Comparison of ENCODE assay signal across 16 cellular contexts in genomic region chr1:82762829-82763532, GRCh38.
A peak's percentile ranks its signal among the peaks of the same experiment; 100 is the strongest.
DNase-seq lines count a peak whose midpoint lies in the region; ATAC-seq, FAIRE-seq and TF ChIP-seq lines count a peak whose summit lies in the region.
"Had no signal": no experiment of that assay in that cellular context is flagged by ENCODE, and none has a peak within 500 bp of the region (broad histone marks: within the 10 kb centered on the region; RNA-seq: fewer than 3 reads in every experiment).

No MANE protein-coding gene starts in this region.

- H3K27ac Mint-ChIP-seq in HFFc6: no peak overlapping the region
- H3K27ac Mint-ChIP-seq: activated CD4-positive, alpha-beta memory T cell treated with anti-CD3 and anti-CD28 coated beads, Interleukin-2, amount 10 ng/mL, durations not matched to agents 7 days and 5 days; CD14-positive monocyte; GM23338; memory B cell; stimulated activated memory B cell treated with anti-CD40 and anti-IgM and Interleukin-4, amounts not matched to agents 10 μg/mL and 1 μg/mL and 100 μg/mL, for 72 hours had no signal

- H3K9me3 Mint-ChIP-seq in HFFc6: peaks cover 29% of the 10 kb centered on the region
- H3K9me3 Mint-ChIP-seq: activated CD4-positive, alpha-beta memory T cell treated with anti-CD3 and anti-CD28 coated beads, Interleukin-2, amount 10 ng/mL, durations not matched to agents 7 days and 5 days; GM23338; memory B cell; stimulated activated memory B cell treated with anti-CD40 and anti-IgM and Interleukin-4, amounts not matched to agents 10 μg/mL and 1 μg/mL and 100 μg/mL, for 72 hours had no signal

- H3K27me3 Mint-ChIP-seq in HFFc6 (ENCODE audit: insufficient read depth): no peaks in the 10 kb centered on the region
- H3K27me3 Mint-ChIP-seq: activated CD4-positive, alpha-beta memory T cell treated with anti-CD3 and anti-CD28 coated beads, Interleukin-2, amount 10 ng/mL, durations not matched to agents 7 days and 5 days; stimulated activated memory B cell treated with anti-CD40 and anti-IgM and Interleukin-4, amounts not matched to agents 10 μg/mL and 1 μg/mL and 100 μg/mL, for 72 hours had no signal

- H3K4me3 Mint-ChIP-seq in HFFc6: no peak overlapping the region
- H3K4me3 Mint-ChIP-seq: activated CD4-positive, alpha-beta memory T cell treated with anti-CD3 and anti-CD28 coated beads, Interleukin-2, amount 10 ng/mL, durations not matched to agents 7 days and 5 days; CD14-positive monocyte; GM23338; memory B cell; stimulated activated memory B cell treated with anti-CD40 and anti-IgM and Interleukin-4, amounts not matched to agents 10 μg/mL and 1 μg/mL and 100 μg/mL, for 72 hours had no signal

- H3K4me3 ChIP-seq in left lung (no peak overlapping the region), HAP-1 (no peak overlapping the region)
- H3K4me3 ChIP-seq: GM23338, K562, SK-N-MC, uterus had no signal

- TF ChIP-seq CTCF in left lung (IDR thresholded peaks at IDR 0.05): no peak
- no peak for TF ChIP-seq CTCF in HFFc6 (IDR thresholded peaks at IDR 0.05)

- H3K27me3 ChIP-seq in left lung (no peaks in the 10 kb centered on the region), HAP-1 (ENCODE audit: low read depth) (no peaks in the 10 kb centered on the region)
- H3K27me3 ChIP-seq: uterus had no signal

- in situ Hi-C loops in HAP-1 (cut with MboI; ENCODE audit: low sequenced_read_pairs): no loop called here

- peak; percentile 51 for ATAC-seq in GM19351 (IDR thresholded peaks at IDR 0.05; ENCODE audit: unreplicated experiment)
- peak; percentile 93 for ATAC-seq in HG02763 (IDR thresholded peaks at IDR 0.05; ENCODE audit: unreplicated experiment)
- peak; percentile 80 for ATAC-seq in HG03521 (IDR thresholded peaks at IDR 0.05; ENCODE audit: unreplicated experiment)
- no peak for ATAC-seq in left lung
- ATAC-seq: GM23338; K562; stimulated activated memory B cell treated with anti-CD40 and anti-IgM and Interleukin-4, amounts not matched to agents 10 μg/mL and 1 μg/mL and 100 μg/mL, for 72 hours had no signal

- H3K36me3 Mint-ChIP-seq in HFFc6 (ENCODE audit: low read depth): peaks cover 4% of the 10 kb centered on the region; the same call in 1 of the 2 replicates
- H3K36me3 Mint-ChIP-seq: CD14-positive monocyte; memory B cell; stimulated activated memory B cell treated with anti-CD40 and anti-IgM and Interleukin-4, amounts not matched to agents 10 μg/mL and 1 μg/mL and 100 μg/mL, for 72 hours had no signal

- no peak for FAIRE-seq in frontal cortex (lab: Jason Lieb, UNC)
- FAIRE-seq: K562 had no signal

- H3K4me1 Mint-ChIP-seq in HFFc6 (ENCODE audit: low read depth): no peaks in the 10 kb centered on the region
- H3K4me1 Mint-ChIP-seq: activated CD4-positive, alpha-beta memory T cell treated with anti-CD3 and anti-CD28 coated beads, Interleukin-2, amount 10 ng/mL, durations not matched to agents 7 days and 5 days; CD14-positive monocyte; memory B cell; stimulated activated memory B cell treated with anti-CD40 and anti-IgM and Interleukin-4, amounts not matched to agents 10 μg/mL and 1 μg/mL and 100 μg/mL, for 72 hours had no signal

- DNase-seq in left lung: no peak
- no peak for DNase-seq in frontal cortex (ENCODE audit: low spot score in 2 of 2)
- DNase-seq in HFFc6: no peak
- DNase-seq in HAP-1 (ENCODE audit: low spot score in 2 of 2): no peak
- DNase-seq: activated CD4-positive, alpha-beta memory T cell treated with anti-CD3 and anti-CD28 coated beads, Interleukin-2, amount 10 ng/mL, durations not matched to agents 7 days and 5 days; NCI-H1105; uterus had no signal

- intact Hi-C loops in left lung (cut with DNase I): no loop called here

- H3K9me3 ChIP-seq in left lung (no peaks in the 10 kb centered on the region), HAP-1 (no peaks in the 10 kb centered on the region)
- H3K9me3 ChIP-seq: uterus had no signal

- H3K36me3 ChIP-seq in left lung (no peaks in the 10 kb centered on the region), HAP-1 (replicated peaks) (no peaks in the 10 kb centered on the region)
- H3K36me3 ChIP-seq: uterus had no signal

- H3K27ac ChIP-seq in left lung: no peak overlapping the region
- H3K27ac ChIP-seq: SK-N-MC, uterus had no signal

- no peaks in the 10 kb centered on the region for H3K4me1 ChIP-seq in left lung
- H3K4me1 ChIP-seq in HAP-1: no peaks in the 10 kb centered on the region
- H3K4me1 ChIP-seq: uterus had no signal
